14 cellular contexts compared by ENCODE assay signal in genomic region chr4:38315296-38315695, GRCh38.
DNase-seq lines count a peak whose midpoint lies in the region; ATAC-seq and TF ChIP-seq lines count a peak whose summit lies in the region.
"Had no signal": no experiment of that assay in that cellular context is flagged by ENCODE, and none has a peak within 500 bp of the region (broad histone marks: within the 10 kb centered on the region; RNA-seq: fewer than 3 reads in every experiment).

No MANE protein-coding gene starts in this region.

- POLR2A ChIA-PET in MCF 10A (lab: Yijun Ruan, JAX): interaction anchor here (0.7 to 12.4 kb wide), 9 partner anchors 11 to 359 kb away, joined by 3 to 192 read pairs (median 4); no protein-coding TSS in a partner anchor

- no peak for ATAC-seq in GM21528 (IDR thresholded peaks at IDR 0.05; ENCODE audit: low FRiP score, unreplicated experiment)

- BruUV-seq in MCF 10A (replicated peaks; lab: Mats Ljungman, UMichigan): no TSS peak

- H3K27me3 ChIP-seq in Peyer's patch (no peaks in the 10 kb centered on the region), layer of hippocampus (ENCODE audit: control insufficient read depth, insufficient read depth, low read length) (no peaks in the 10 kb centered on the region)

- H3K4me1 ChIP-seq in Peyer's patch: peaks cover 0 to 29% (median 9%) of the 10 kb centered on the region in 4 donors

- peak overlapping the region in 3 of 4 donors; percentile 74 to 97 (median 95) for H3K27ac ChIP-seq in Peyer's patch
- H3K27ac ChIP-seq in layer of hippocampus (ENCODE audit: low read depth, low read length): peak overlapping the region; percentile 8

- no peaks in the 10 kb centered on the region for H3K27me3 Mint-ChIP-seq in MCF 10A (ENCODE audit: insufficient read depth, unreplicated experiment)
- H3K27me3 Mint-ChIP-seq in type B pancreatic cell: no peaks in the 10 kb centered on the region
- H3K27me3 Mint-ChIP-seq: CD8-positive, alpha-beta memory T cell had no signal

- intact Hi-C loops in MCF 10A (cut with micrococcal nuclease): no loop called here

- CTCF ChIA-PET in MCF 10A (lab: Yijun Ruan, JAX): interaction anchor here (0.6 to 3.2 kb wide), 17 partner anchors 13 to 415 kb away, joined by 3 to 29 read pairs (median 4); no protein-coding TSS in a partner anchor

- H3K4me3 Mint-ChIP-seq in MCF 10A (ENCODE audit: unreplicated experiment) (no peak overlapping the region), type B pancreatic cell (no peak overlapping the region)
- H3K4me3 Mint-ChIP-seq: HFFc6 had no signal

- no peak for TF ChIP-seq POLR2A in Peyer's patch (IDR thresholded peaks at IDR 0.05)

- H3K27ac Mint-ChIP-seq in MCF 10A (ENCODE audit: low read depth, unreplicated experiment) (peak overlapping the region; percentile 44), type B pancreatic cell (peak overlapping the region; percentile 40)
- H3K27ac Mint-ChIP-seq: CD8-positive, alpha-beta memory T cell; HFFc6 had no signal

- no peak overlapping the region for H3K4me3 ChIP-seq in Peyer's patch

- DNase-seq in Peyer's patch (no peak), MCF 10A (ENCODE audit: unreplicated experiment) (no peak), type B pancreatic cell (ENCODE audit: extremely low spot score, unreplicated experiment) (no peak), islet precursor cell (no peak), mucosa of gallbladder (ENCODE audit: low spot score) (no peak)
- DNase-seq: CD8-positive, alpha-beta memory T cell; DMS 273 treated with DMSO at 0.1 percent for 48 hours; HFFc6; KG1; MM.1S; NCI-H187 treated with DMSO at 0.1 percent for 48 hours; NCI-H446 had no signal

- no peaks in the 10 kb centered on the region for H3K36me3 Mint-ChIP-seq in MCF 10A (ENCODE audit: insufficient read depth, unreplicated experiment)
- H3K36me3 Mint-ChIP-seq in type B pancreatic cell: no peaks in the 10 kb centered on the region

- no peaks in the 10 kb centered on the region for H3K36me3 ChIP-seq in Peyer's patch

- peaks cover 41% of the 10 kb centered on the region for H3K4me1 Mint-ChIP-seq in MCF 10A (ENCODE audit: insufficient read depth, unreplicated experiment)
- H3K4me1 Mint-ChIP-seq in type B pancreatic cell (ENCODE audit: unreplicated experiment): peaks cover 24% of the 10 kb centered on the region

- no peak for TF ChIP-seq CTCF in Peyer's patch (IDR thresholded peaks at IDR 0.05)
- TF ChIP-seq CTCF in MCF 10A (IDR thresholded peaks at IDR 0.05; ENCODE audit: unreplicated experiment): no peak
- TF ChIP-seq CTCF in type B pancreatic cell (conservative IDR thresholded peaks at IDR 0.05): no peak

- H3K9me3 Mint-ChIP-seq in MCF 10A (ENCODE audit: unreplicated experiment) (peaks cover 7% of the 10 kb centered on the region), type B pancreatic cell (peaks cover 5% of the 10 kb centered on the region)
- H3K9me3 Mint-ChIP-seq: CD8-positive, alpha-beta memory T cell had no signal

- H3K9me3 ChIP-seq in Peyer's patch: no peaks in the 10 kb centered on the region
